8 cellular contexts compared by ENCODE assay signal in genomic region chr4:40628888-40629287, GRCh38. TPM values are rescaled to one million over a fixed set of nuclear protein-coding genes. Genes with fewer than 3 reads are reported as not detected.
DNase-seq lines count a peak whose midpoint lies in the region; ATAC-seq and TF ChIP-seq lines count a peak whose summit lies in the region.

No MANE protein-coding gene starts in this region.

- H3K4me3 ChIP-seq in CD8-positive, alpha-beta memory T cell (ENCODE audit: low read length) = peak overlapping the region; percentile 56
- peak overlapping the region; percentile 85 for H3K4me3 ChIP-seq in OCI-LY3 (ENCODE audit: low read length)
- peak overlapping the region; percentile 81 for H3K4me3 ChIP-seq in epithelial cell of esophagus (ENCODE audit: low read length)
- H3K4me3 ChIP-seq in neutrophil (ENCODE audit: low read depth in 1 of 2, low read length in 1 of 2) = peak overlapping the region; percentile 97 to 99

- no peak overlapping the region for H3K27ac ChIP-seq in CD8-positive, alpha-beta memory T cell (ENCODE audit: low read depth, low read length)
- H3K27ac ChIP-seq in OCI-LY3 (ENCODE audit: low read length) (no peak overlapping the region), neutrophil (peak overlapping the region; percentile 98)

- peaks cover 8 to 12% (median 12%) of the 10 kb centered on the region in 3 donors for H3K4me1 Mint-ChIP-seq in CD8-positive, alpha-beta memory T cell

- ATAC-seq in GM18511 (IDR thresholded peaks at IDR 0.05; ENCODE audit: unreplicated experiment) (no peak), GM21367 (IDR thresholded peaks at IDR 0.05; ENCODE audit: unreplicated experiment) (no peak), GM19351 (IDR thresholded peaks at IDR 0.05; ENCODE audit: unreplicated experiment) (no peak)

- no peak for DNase-seq in CD8-positive, alpha-beta memory T cell
- DNase-seq in epithelial cell of esophagus (ENCODE audit: low read depth) (peak; percentile 51), NCI-H1436 treated with DMSO at 0.1 percent for 48 hours (lab: John Stamatoyannopoulos, UW) (no peak)

- H3K27me3 Mint-ChIP-seq in CD8-positive, alpha-beta memory T cell = peaks cover 22 to 63% of the 10 kb centered on the region in 2 donors

- no peaks in the 10 kb centered on the region for H3K36me3 Mint-ChIP-seq in CD8-positive, alpha-beta memory T cell

- CTCF ChIA-PET in CD8-positive, alpha-beta memory T cell (lab: Charles Lee) = no interaction called here

- H3K4me3 Mint-ChIP-seq in CD8-positive, alpha-beta memory T cell = peak overlapping the region in 3 of 7 donors; percentile 10 to 56 (median 38)

- H3K79me2 ChIP-seq in OCI-LY3 (ENCODE audit: low read length) = no peaks in the 10 kb centered on the region

- no peaks in the 10 kb centered on the region for H3K9me3 Mint-ChIP-seq in CD8-positive, alpha-beta memory T cell

- H3K4me1 ChIP-seq in CD8-positive, alpha-beta memory T cell (ENCODE audit: insufficient read depth, low read length) = no peaks in the 10 kb centered on the region
- H3K4me1 ChIP-seq in OCI-LY3 (ENCODE audit: low read length) (peaks cover 14% of the 10 kb centered on the region), neutrophil (ENCODE audit: control insufficient read depth in 1 of 2, insufficient read depth in 1 of 2, low read depth in 1 of 2, low read length in 1 of 2) (peaks cover 46 to 51% of the 10 kb centered on the region in 2 experiments)

- no peaks in the 10 kb centered on the region for H3K27me3 ChIP-seq in CD8-positive, alpha-beta memory T cell (ENCODE audit: insufficient read depth, low read length, poor library complexity, severe bottlenecking)
- H3K27me3 ChIP-seq in OCI-LY3 (ENCODE audit: low read depth, low read length) (peaks cover 27% of the 10 kb centered on the region), neutrophil (no peaks in the 10 kb centered on the region)

- H3K36me3 ChIP-seq in CD8-positive, alpha-beta memory T cell (ENCODE audit: insufficient read depth, low read length) = no peaks in the 10 kb centered on the region
- no peaks in the 10 kb centered on the region for H3K36me3 ChIP-seq in OCI-LY3 (replicated peaks; ENCODE audit: low read depth, low read length)
- peaks cover 21% of the 10 kb centered on the region for H3K36me3 ChIP-seq in neutrophil

- POLR2A ChIA-PET in CD8-positive, alpha-beta memory T cell (lab: Charles Lee) = no interaction called here

- H3K4me2 ChIP-seq in OCI-LY3 (ENCODE audit: low read length) = peak overlapping the region; percentile 98

- TF ChIP-seq CTCF in OCI-LY3 (IDR thresholded peaks at IDR 0.05; ENCODE audit: low read depth, low read length) = no peak
- TF ChIP-seq CTCF in epithelial cell of esophagus (IDR thresholded peaks at IDR 0.05; ENCODE audit: insufficient read depth, low read depth, low read length, missing control alignments) = no peak
- TF ChIP-seq CTCF in neutrophil (IDR thresholded peaks at IDR 0.05) = no peak

- H3K9ac ChIP-seq in OCI-LY3 (ENCODE audit: low read length) = peak overlapping the region; percentile 71

- 0 out of 2 replicates have a peak overlapping the region, but pooled peaks have one; percentile 93 for H2AFZ ChIP-seq in OCI-LY3 (ENCODE audit: low read depth, low read length)

- no peaks in the 10 kb centered on the region for H3K9me3 ChIP-seq in CD8-positive, alpha-beta memory T cell (ENCODE audit: low read length)
- H3K9me3 ChIP-seq in OCI-LY3 (ENCODE audit: insufficient read depth, low read length) = no peaks in the 10 kb centered on the region
- H3K9me3 ChIP-seq in neutrophil = no peaks in the 10 kb centered on the region

- H4K20me1 ChIP-seq in OCI-LY3 (ENCODE audit: insufficient read depth, low read length) = no peaks in the 10 kb centered on the region

- H3K27ac Mint-ChIP-seq in CD8-positive, alpha-beta memory T cell = no peak overlapping the region

RNA-seq across cellular contexts. Expression of gene RBM47, which starts 0.8 kb away (rescaled TPM):
- total RNA-seq in CD8-positive, alpha-beta memory T cell = 1 to 10 TPM; 1.1 to 1.4 TPM
- not detected for polyA plus RNA-seq in CD8-positive, alpha-beta memory T cell
